Comparison of ENCODE assay signal across 8 cellular contexts in genomic region chr5:150486402-150487198, GRCh38. TPM values are rescaled to one million over a fixed set of nuclear protein-coding genes. Genes with fewer than 3 reads are reported as not detected.
DNase-seq lines count a peak whose midpoint lies in the region; ATAC-seq and TF ChIP-seq lines count a peak whose summit lies in the region.

No MANE protein-coding gene starts in this region.

- H3K4me1 ChIP-seq in testis: peaks cover 54% of the 10 kb centered on the region

- no peaks in the 10 kb centered on the region for H3K9me3 ChIP-seq in testis

- H3K36me3 ChIP-seq in testis (ENCODE audit: low read depth, missing control alignments): no peaks in the 10 kb centered on the region

- H3K9me3 Mint-ChIP-seq in naive B cell: no peaks in the 10 kb centered on the region

- H3K4me1 Mint-ChIP-seq in naive B cell: peaks cover 42 to 51% (median 44%) of the 10 kb centered on the region in 3 donors

- H3K4me3 Mint-ChIP-seq in naive B cell: peak overlapping the region; percentile 75 to 93 (median 89)

- no peaks in the 10 kb centered on the region for H3K36me3 Mint-ChIP-seq in naive B cell

- DNase-seq in AG08396 (ENCODE audit: low spot score): peak; percentile 47
- DNase-seq in NOMO-1 (lab: John Stamatoyannopoulos, UW; ENCODE audit: unreplicated experiment in 2 of 2): peak; percentile 27 to 30
- peak; percentile 17 for DNase-seq in activated T-helper 1 cell treated with Interleukin-2 at 50 U/mL for 16 hours (ENCODE audit: low read depth)
- DNase-seq in fibroblast of gingiva (ENCODE audit: low read depth): peak; percentile 52
- DNase-seq in naive B cell: peak; percentile 58
- peak; percentile 74 for DNase-seq in testis

- intact Hi-C loops in testis (cut with DNase I; ENCODE audit: low total_unique reads): no loop called here

- peak overlapping the region; percentile 92 to 98 for H3K4me3 ChIP-seq in testis

- H3K27ac ChIP-seq in testis: peak overlapping the region; percentile 97 to 98

- peak; percentile 29 to 31 for ATAC-seq in naive B cell (ENCODE audit: low read depth in 2 of 2)
- no peak for ATAC-seq in GM19463 (IDR thresholded peaks at IDR 0.05; ENCODE audit: unreplicated experiment)

- WGBS in testis, 2 donors: 0 to 2% methylated on average over 4 to 58 of the region's 60 CpGs

- peak overlapping the region; percentile 21 to 97 (median 78) for H3K27ac Mint-ChIP-seq in naive B cell

- in situ Hi-C loops in GM18951 (cut with MboI; ENCODE audit: low sequenced_read_pairs, unreplicated experiment): no loop called here

- TF ChIP-seq POLR2A in GM18951 (IDR thresholded peaks at IDR 0.05; ENCODE audit: extremely low read depth, insufficient read depth, insufficient read length) (peak; percentile 27), testis (IDR thresholded peaks at IDR 0.05) (no peak)

- no peaks in the 10 kb centered on the region for H3K27me3 Mint-ChIP-seq in naive B cell

- H3K27me3 ChIP-seq in testis: no peaks in the 10 kb centered on the region

- no peak for TF ChIP-seq CTCF in testis (IDR thresholded peaks at IDR 0.05)

RNA-seq across cellular contexts. Expression of gene NDST1, which starts 21.3 kb away (rescaled TPM):
- polyA plus RNA-seq in naive B cell (ENCODE audit: low read depth in 6 of 6) (1 to 10 TPM in 2 of 6 donors, under 1 TPM in 4; 0.38 to 1.8 (median 0.73) TPM), testis (ENCODE audit: insufficient read depth, low read depth, low replicate concordance) (55.0 TPM)
- 100 to 1,000 TPM; 167 to 174 TPM for total RNA-seq in testis

RNA-seq across cellular contexts. Expression of gene RPS14, which starts 37.1 kb away (rescaled TPM):
- polyA plus RNA-seq in naive B cell (ENCODE audit: low read depth in 6 of 6) (1,000 to 10,000 TPM; 4,594 to 6,671 (median 5,653) TPM), testis (ENCODE audit: insufficient read depth, low read depth, low replicate concordance) (1,234 TPM)
- 1,000 to 10,000 TPM in 1 of 2 donors, 100 to 1,000 TPM in 1; 781 to 1,273 TPM for total RNA-seq in testis

Comparison
In these comparisons a context has a peak if more than half of its experiments do, and no peak if none do; other contexts are left out.
1. DNase-seq: peak in every context shown above with its lines; median percentile 74 in testis; 58 in naive B cell; 52 in fibroblast of gingiva; 47 in AG08396; 28 in NOMO-1; 17 in activated T-helper 1 cell treated with Interleukin-2 at 50 U/mL for 16 hours.
2. RNA of gene NDST1, which starts 21.3 kb away (polyA plus RNA-seq): 55.0 TPM in testis (single experiment); 0.38 to 1.8 TPM in naive B cell; every median in the first group is over 10 times any median in the second.